Comparison of ENCODE assay signal across 23 cellular contexts in the genomic region with DNA sequence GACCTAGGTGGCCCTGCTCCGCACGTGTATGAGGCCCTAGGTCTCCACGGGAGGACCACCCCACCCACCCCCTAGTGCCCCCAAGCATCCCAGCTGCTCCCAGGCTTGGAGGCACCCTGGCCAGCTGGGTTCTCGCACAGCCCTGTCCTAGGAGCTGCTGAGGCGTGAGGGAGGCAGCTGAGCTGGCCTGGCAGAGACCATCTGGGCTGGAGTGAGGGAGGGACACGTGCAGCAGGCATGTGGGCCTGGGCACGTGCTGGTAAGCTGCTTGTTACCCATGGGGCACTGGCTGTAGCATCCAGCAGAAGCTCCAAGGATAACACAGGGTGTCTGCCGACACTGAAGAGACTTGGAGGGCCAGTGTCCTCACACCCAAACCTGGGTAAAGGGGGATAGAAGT. TPM values are rescaled to one million over a fixed set of nuclear protein-coding genes. Genes with fewer than 3 reads are reported as not detected.
"Had no signal": no experiment of that assay in that cellular context is flagged by ENCODE, and none has a peak within 500 bp of the region (broad histone marks: within the 10 kb centered on the region; RNA-seq: fewer than 3 reads in every experiment).

No MANE protein-coding gene starts in this region.

- H3K4me3 Mint-ChIP-seq: activated CD4-positive, alpha-beta memory T cell treated with anti-CD3 and anti-CD28 coated beads, Interleukin-2, amount 10 ng/mL, durations not matched to agents 7 days and 5 days; activated CD4-positive, alpha-beta T cell treated with anti-CD3 and anti-CD28 coated beads, Interleukin-2, amount 10 ng/mL, durations not matched to agents 24 days and 14 days; activated naive CD8-positive, alpha-beta T cell treated with anti-CD3 and anti-CD28 coated beads, Interleukin-2, amount 50 U/mL, for 24 hours; activated T-helper 1 cell treated with anti-CD3 and anti-CD28 coated beads, Interleukin-12 subunit alpha, Interleukin-12 subunit beta, Interleukin-2, Interleukin-4 antibody, amounts not matched to agents 30 ng/mL and 10 ng/mL and 1 ng/mL, durations not matched to agents 14 hours and 24 hours and 36 hours; naive thymus-derived CD4-positive, alpha-beta T cell; neural crest cell; T-helper 1 cell treated with Interleukin-12 subunit alpha and Interleukin-12 subunit beta and Interleukin-4 antibody, amounts not matched to agents 30 μg/mL and 1 μg/mL, for 36 hours had no signal

- H3K27me3 ChIP-seq: body of pancreas, esophagus muscularis mucosa, heart left ventricle, tibial artery had no signal

- DNase-seq: activated CD4-positive, alpha-beta memory T cell treated with anti-CD3 and anti-CD28 coated beads, Interleukin-2, amount 10 ng/mL, durations not matched to agents 7 days and 5 days; activated CD4-positive, alpha-beta T cell treated with anti-CD3 and anti-CD28 coated beads, Interleukin-2, amount 10 ng/mL, durations not matched to agents 24 days and 14 days; activated gamma-delta T cell; activated naive CD4-positive, alpha-beta T cell treated with anti-CD3 and anti-CD28 coated beads, Interleukin-2, amount 50 U/mL, for 16 hours; activated naive CD8-positive, alpha-beta T cell treated with anti-CD3 and anti-CD28 coated beads, Interleukin-2, amount 50 U/mL, for 24 hours; activated T-cell treated with anti-CD3 and anti-CD28 coated beads for 4 hours; body of pancreas; dermis blood vessel endothelial cell; effector memory CD4-positive, alpha-beta T cell; left colon; lower lobe of right lung; naive thymus-derived CD4-positive, alpha-beta T cell; stimulated activated CD4-positive, alpha-beta T cell treated with anti-CD3 and anti-CD28 coated beads, Interleukin-4, amount 100 ng/mL, for 24 hours; stimulated activated naive CD4-positive, alpha-beta T cell treated with Interleukin-2 at 50 U/mL for 16 hours; T1000; tibial artery had no signal

- H3K27ac Mint-ChIP-seq: activated CD4-positive, alpha-beta memory T cell treated with anti-CD3 and anti-CD28 coated beads, Interleukin-2, amount 10 ng/mL, durations not matched to agents 7 days and 5 days; activated CD4-positive, alpha-beta T cell treated with anti-CD3 and anti-CD28 coated beads, Interleukin-2, amount 10 ng/mL, durations not matched to agents 24 days and 14 days; activated naive CD8-positive, alpha-beta T cell treated with anti-CD3 and anti-CD28 coated beads, Interleukin-2, amount 50 U/mL, for 24 hours; activated T-helper 1 cell treated with anti-CD3 and anti-CD28 coated beads, Interleukin-12 subunit alpha, Interleukin-12 subunit beta, Interleukin-2, Interleukin-4 antibody, amounts not matched to agents 30 ng/mL and 10 ng/mL and 1 ng/mL, durations not matched to agents 14 hours and 24 hours and 36 hours; naive thymus-derived CD4-positive, alpha-beta T cell; T-helper 1 cell treated with Interleukin-12 subunit alpha and Interleukin-12 subunit beta and Interleukin-4 antibody, amounts not matched to agents 30 μg/mL and 1 μg/mL, for 36 hours had no signal

- H3K36me3 ChIP-seq: heart left ventricle had no signal

- ATAC-seq: activated CD4-positive, CD25-positive, alpha-beta regulatory T cell treated with anti-CD3 and anti-CD28 coated beads, Interleukin-2, amount 50 U/mL, for 24 hours; activated naive CD8-positive, alpha-beta T cell treated with anti-CD3 and anti-CD28 coated beads, Interleukin-2, amount 50 U/mL, for 24 hours; body of pancreas; left colon; lower lobe of right lung; naive thymus-derived CD4-positive, alpha-beta T cell had no signal

- H3K36me3 Mint-ChIP-seq: naive thymus-derived CD4-positive, alpha-beta T cell had no signal

- H3K27me3 Mint-ChIP-seq: activated CD4-positive, alpha-beta memory T cell treated with anti-CD3 and anti-CD28 coated beads, Interleukin-2, amount 10 ng/mL, durations not matched to agents 7 days and 5 days; activated CD4-positive, alpha-beta T cell treated with anti-CD3 and anti-CD28 coated beads, Interleukin-2, amount 10 ng/mL, durations not matched to agents 24 days and 14 days; activated naive CD8-positive, alpha-beta T cell treated with anti-CD3 and anti-CD28 coated beads, Interleukin-2, amount 50 U/mL, for 24 hours; naive thymus-derived CD4-positive, alpha-beta T cell had no signal

- H3K4me1 ChIP-seq: body of pancreas, esophagus muscularis mucosa, lower lobe of right lung had no signal

- H3K9me3 ChIP-seq: body of pancreas, esophagus muscularis mucosa, heart left ventricle, lower lobe of right lung, tibial artery had no signal

- H3K4me3 ChIP-seq: body of pancreas, esophagus muscularis mucosa, heart left ventricle, lower lobe of right lung, tibial artery had no signal

- H3K27ac ChIP-seq: body of pancreas, esophagus muscularis mucosa, heart left ventricle, lower lobe of right lung, tibial artery, VCaP had no signal

- H3K9me3 Mint-ChIP-seq: activated CD4-positive, alpha-beta memory T cell treated with anti-CD3 and anti-CD28 coated beads, Interleukin-2, amount 10 ng/mL, durations not matched to agents 7 days and 5 days; activated CD4-positive, alpha-beta T cell treated with anti-CD3 and anti-CD28 coated beads, Interleukin-2, amount 10 ng/mL, durations not matched to agents 24 days and 14 days; activated naive CD8-positive, alpha-beta T cell treated with anti-CD3 and anti-CD28 coated beads, Interleukin-2, amount 50 U/mL, for 24 hours; activated T-helper 1 cell treated with anti-CD3 and anti-CD28 coated beads, Interleukin-12 subunit alpha, Interleukin-12 subunit beta, Interleukin-2, Interleukin-4 antibody, amounts not matched to agents 30 ng/mL and 10 ng/mL and 1 ng/mL, durations not matched to agents 14 hours and 24 hours and 36 hours; naive thymus-derived CD4-positive, alpha-beta T cell; neural crest cell; T-helper 1 cell treated with Interleukin-12 subunit alpha and Interleukin-12 subunit beta and Interleukin-4 antibody, amounts not matched to agents 30 μg/mL and 1 μg/mL, for 36 hours had no signal

- H3K4me1 Mint-ChIP-seq: activated CD4-positive, alpha-beta memory T cell treated with anti-CD3 and anti-CD28 coated beads, Interleukin-2, amount 10 ng/mL, durations not matched to agents 7 days and 5 days; activated CD4-positive, alpha-beta T cell treated with anti-CD3 and anti-CD28 coated beads, Interleukin-2, amount 10 ng/mL, durations not matched to agents 24 days and 14 days; activated naive CD8-positive, alpha-beta T cell treated with anti-CD3 and anti-CD28 coated beads, Interleukin-2, amount 50 U/mL, for 24 hours; naive thymus-derived CD4-positive, alpha-beta T cell had no signal

RNA-seq across cellular contexts. Expression of a gene that starts 10.1 kb away (rescaled TPM):
- total RNA-seq: dermis blood vessel endothelial cell had no signal

RNA-seq across cellular contexts. Expression of a gene that starts 42.1 kb away (rescaled TPM):
- polyA plus RNA-seq: naive thymus-derived CD4-positive, alpha-beta T cell had no signal
